8 cellular contexts compared by ENCODE assay signal in genomic region chrX:107716816-107717700, GRCh38. TPM values are rescaled to one million over a fixed set of nuclear protein-coding genes. Genes with fewer than 3 reads are reported as not detected.
A peak's percentile ranks its signal among the peaks of the same experiment; 100 is the strongest.
DNase-seq lines count a peak whose midpoint lies in the region; ATAC-seq and TF ChIP-seq lines count a peak whose summit lies in the region.

No MANE protein-coding gene starts in this region.

- peak overlapping the region; percentile 18 for H3K4me3 ChIP-seq in Caco-2 (ENCODE audit: low read depth, low read length)
- no peak overlapping the region for H3K4me3 ChIP-seq in parathyroid adenoma (ENCODE audit: low read depth, low read length)
- H3K4me3 ChIP-seq in tibial nerve = peak overlapping the region; percentile 66 to 87 (median 78)

- no peak overlapping the region for H3K27ac Mint-ChIP-seq in Caco-2 (ENCODE audit: unreplicated experiment)
- H3K27ac Mint-ChIP-seq in activated naive CD8-positive, alpha-beta T cell treated with anti-CD3 and anti-CD28 coated beads for 36 hours = peak overlapping the region; percentile 94

- H3K36me3 Mint-ChIP-seq in Caco-2 (ENCODE audit: insufficient read depth, unreplicated experiment) = no peaks in the 10 kb centered on the region
- H3K36me3 Mint-ChIP-seq in activated naive CD8-positive, alpha-beta T cell treated with anti-CD3 and anti-CD28 coated beads for 36 hours = peaks cover 12% of the 10 kb centered on the region

- CTCF ChIA-PET in Caco-2 (lab: Charles Lee) = interaction anchor here (0.5 to 0.9 kb wide), 3 partner anchors 39 to 237 kb away, joined by 3 to 4 read pairs (median 3); no protein-coding TSS in a partner anchor

- ATAC-seq in GM19452 (IDR thresholded peaks at IDR 0.05; ENCODE audit: unreplicated experiment) (peak; percentile 76), HG03565 (IDR thresholded peaks at IDR 0.05; ENCODE audit: unreplicated experiment) (peak; percentile 75), Right ventricle myocardium superior (ENCODE audit: poor library complexity) (peak; percentile 77)

- H3K27me3 ChIP-seq in Caco-2 (replicated peaks; ENCODE audit: control insufficient read depth, insufficient read depth, low read length) (no peaks in the 10 kb centered on the region), parathyroid adenoma (ENCODE audit: control insufficient read depth, insufficient read depth, low read length) (no peaks in the 10 kb centered on the region), tibial nerve (peaks cover 0 to 45% of the 10 kb centered on the region in 2 donors)

- H3K36me3 ChIP-seq in Caco-2 (ENCODE audit: control insufficient read depth, insufficient read depth, low read length) (no peaks in the 10 kb centered on the region), parathyroid adenoma (ENCODE audit: control insufficient read depth, insufficient read depth, low read length) (no peaks in the 10 kb centered on the region), tibial nerve (peaks cover 8 to 35% (median 16%) of the 10 kb centered on the region in 3 donors)

- H3K9ac ChIP-seq in parathyroid adenoma = no peak overlapping the region

- H3K4me2 ChIP-seq in parathyroid adenoma (ENCODE audit: low read length) = no peak overlapping the region

- H3K27ac ChIP-seq in parathyroid adenoma (peak overlapping the region; percentile 82), tibial nerve (peak overlapping the region; percentile 97 to 99 (median 98))

- H3K9me3 Mint-ChIP-seq in Caco-2 (ENCODE audit: unreplicated experiment) = no peaks in the 10 kb centered on the region
- no peaks in the 10 kb centered on the region for H3K9me3 Mint-ChIP-seq in activated naive CD8-positive, alpha-beta T cell treated with anti-CD3 and anti-CD28 coated beads for 36 hours

- H3K4me1 Mint-ChIP-seq in Caco-2 (ENCODE audit: low read depth, unreplicated experiment) = peaks cover 6% of the 10 kb centered on the region
- H3K4me1 Mint-ChIP-seq in activated naive CD8-positive, alpha-beta T cell treated with anti-CD3 and anti-CD28 coated beads for 36 hours = peaks cover 50% of the 10 kb centered on the region

- 36 to 59% methylated on average over 6 to 28 of the region's 29 CpGs for WGBS in tibial nerve, 2 donors

- H3K27me3 Mint-ChIP-seq in Caco-2 (ENCODE audit: insufficient read depth, unreplicated experiment) = no peaks in the 10 kb centered on the region
- H3K27me3 Mint-ChIP-seq in activated naive CD8-positive, alpha-beta T cell treated with anti-CD3 and anti-CD28 coated beads for 36 hours = no peaks in the 10 kb centered on the region

- peak; percentile 95 to 99 for TF ChIP-seq POLR2A in tibial nerve (IDR thresholded peaks at IDR 0.05)

- TF ChIP-seq CTCF in Caco-2 (IDR thresholded peaks at IDR 0.05; ENCODE audit: insufficient read depth in 1 of 2, low read depth in 1 of 2, low read length in 1 of 2, severe bottlenecking in 1 of 2, unreplicated experiment in 1 of 2) (no peak), parathyroid adenoma (IDR thresholded peaks at IDR 0.05) (no peak), tibial nerve (IDR thresholded peaks at IDR 0.05) (peak in 2 of 5 experiments; percentile 42 to 54)

- H2AFZ ChIP-seq in parathyroid adenoma = peak overlapping the region; percentile 58

- peak overlapping the region; percentile 56 for H3K4me3 Mint-ChIP-seq in Caco-2 (ENCODE audit: unreplicated experiment)
- peak overlapping the region; percentile 92 for H3K4me3 Mint-ChIP-seq in activated naive CD8-positive, alpha-beta T cell treated with anti-CD3 and anti-CD28 coated beads for 36 hours

- TF ChIP-seq EP300 in tibial nerve (IDR thresholded peaks at IDR 0.05) = peak; percentile 80 to 100

- BruUV-seq in Caco-2 (replicated peaks; lab: Mats Ljungman, UMichigan) = no TSS peak

- H3K9me3 ChIP-seq in Caco-2 = no peaks in the 10 kb centered on the region
- H3K9me3 ChIP-seq in parathyroid adenoma (ENCODE audit: control insufficient read depth, low read length) = no peaks in the 10 kb centered on the region
- no peaks in the 10 kb centered on the region for H3K9me3 ChIP-seq in tibial nerve

- intact Hi-C loops in Caco-2 (cut with micrococcal nuclease; ENCODE audit: unreplicated experiment) (no loop called here), Right ventricle myocardium superior (cut with DNase I) (loop anchor here (5.0 kb wide), 1 partner anchor 55 kb away; no protein-coding TSS in a partner anchor)

- peaks cover 5% of the 10 kb centered on the region; the same call in 1 of the 2 replicates for H3K4me1 ChIP-seq in Caco-2
- H3K4me1 ChIP-seq in parathyroid adenoma = peaks cover 4% of the 10 kb centered on the region
- H3K4me1 ChIP-seq in tibial nerve = peaks cover 0 to 48% (median 19%) of the 10 kb centered on the region in 4 donors

- POLR2A ChIA-PET in Caco-2 (lab: Charles Lee) = no interaction called here

- H3K79me2 ChIP-seq in parathyroid adenoma = peaks cover 2% of the 10 kb centered on the region

- DNase-seq in Caco-2 = peak in 1 of 2 experiments; percentile 20
- peak; percentile 29 for DNase-seq in SKM-1 (lab: John Stamatoyannopoulos, UW; ENCODE audit: unreplicated experiment)
- peak; percentile 84 for DNase-seq in activated naive CD8-positive, alpha-beta T cell treated with anti-CD3 and anti-CD28 coated beads for 36 hours
- DNase-seq in Right ventricle myocardium superior = peak; percentile 91
- peak; percentile 87 to 92 for DNase-seq in tibial nerve (ENCODE audit: low spot score in 2 of 2)

RNA-seq across cellular contexts. Expression of gene TSC22D3, which starts 58.5 kb away (rescaled TPM):
- total RNA-seq in Caco-2 (2022) (2.2 TPM in 2 replicates), Right ventricle myocardium superior (66.4 TPM), tibial nerve (1,000 to 10,000 TPM; 1,744 to 2,802 (median 2,261) TPM)
- total RNA-seq in activated naive CD8-positive, alpha-beta T cell treated with anti-CD3 and anti-CD28 coated beads for 36 hours = 10 to 100 TPM; 25.2 to 29.7 TPM

Comparison
In these comparisons a context has a peak if more than half of its experiments do, and no peak if none do; other contexts are left out.
1. RNA of gene TSC22D3, which starts 58.5 kb away (total RNA-seq): 1,744 to 2,802 TPM in tibial nerve; 66.4 TPM in Right ventricle myocardium superior (single experiment), 25.2 to 29.7 TPM in activated naive CD8-positive, alpha-beta T cell treated with anti-CD3 and anti-CD28 coated beads for 36 hours and 2.2 TPM in Caco-2; every median in the first group is over 10 times any median in the second.
2. Peak in every context shown above with its lines, with median percentiles within 50 percentile points of each other: ATAC-seq.